In genomic region chr3:124886168-124887051, GRCh38 we compare ENCODE assay signal across 8 cellular contexts. TPM values are rescaled to one million over a fixed set of nuclear protein-coding genes. Genes with fewer than 3 reads are reported as not detected.
DNase-seq lines count a peak whose midpoint lies in the region; ATAC-seq and TF ChIP-seq lines count a peak whose summit lies in the region.

No MANE protein-coding gene starts in this region.

- H3K4me1 Mint-ChIP-seq in T-helper 1 cell treated with Interleukin-12 subunit alpha and Interleukin-12 subunit beta and Interleukin-4 antibody, amounts not matched to agents 30 μg/mL and 1 μg/mL, for 36 hours (ENCODE audit: low read depth), result peaks cover 3% of the 10 kb centered on the region

- H3K4me1 ChIP-seq in mammary epithelial cell (ENCODE audit: insufficient read depth, low read length), result peaks cover 69% of the 10 kb centered on the region

- H3K4me3 Mint-ChIP-seq in T-helper 1 cell treated with Interleukin-12 subunit alpha and Interleukin-12 subunit beta and Interleukin-4 antibody, amounts not matched to agents 30 μg/mL and 1 μg/mL, for 36 hours, result peak overlapping the region; percentile 45

- peak overlapping the region; percentile 74 for H3K9ac ChIP-seq in mammary epithelial cell (ENCODE audit: insufficient read depth, low read length)

- no peak for TF ChIP-seq CTCF in mammary epithelial cell (conservative IDR thresholded peaks at IDR 0.05 in 1 of 2, IDR thresholded peaks at IDR 0.05 in 1 of 2; ENCODE audit: extremely low read depth in 1 of 2, insufficient read depth in 1 of 2, low read depth in 1 of 2, low read length in 2 of 2)

- H3K36me3 ChIP-seq in mammary epithelial cell (ENCODE audit: insufficient read depth, low read length), result no peaks in the 10 kb centered on the region

- CTCF ChIA-PET in mammary epithelial cell (lab: Charles Lee; ENCODE audit: low non-redundant PET), result interaction anchor here (0.6 to 0.7 kb wide), 2 partner anchors 62 to 117 kb away, joined by 3 to 4 read pairs; no protein-coding TSS in a partner anchor

- no peaks in the 10 kb centered on the region for H3K9me3 Mint-ChIP-seq in T-helper 1 cell treated with Interleukin-12 subunit alpha and Interleukin-12 subunit beta and Interleukin-4 antibody, amounts not matched to agents 30 μg/mL and 1 μg/mL, for 36 hours

- H3K27me3 ChIP-seq in mammary epithelial cell (ENCODE audit: insufficient read depth, low read length), result no peaks in the 10 kb centered on the region

- H3K79me2 ChIP-seq in mammary epithelial cell (ENCODE audit: insufficient read depth, low read length), result peaks cover 48% of the 10 kb centered on the region

- ATAC-seq in Right ventricle myocardium inferior, result peak; percentile 42
- ATAC-seq in HG03039 (IDR thresholded peaks at IDR 0.05; ENCODE audit: unreplicated experiment), result peak; percentile 35

- dilution Hi-C loops in mammary epithelial cell (cut with HindIII; ENCODE audit: low sequenced_read_pairs), result no loop called here

- H3K27ac Mint-ChIP-seq in T-helper 1 cell treated with Interleukin-12 subunit alpha and Interleukin-12 subunit beta and Interleukin-4 antibody, amounts not matched to agents 30 μg/mL and 1 μg/mL, for 36 hours, result no peak overlapping the region

- peak overlapping the region; percentile 64 to 85 (median 80) for H3K4me3 ChIP-seq in mammary epithelial cell (replicated peaks in 1 of 3; ENCODE audit: insufficient read depth in 1 of 3, low read depth in 2 of 3, low read length in 3 of 3)

- WGBS in mammary epithelial cell (ENCODE audit: low coverage, missing lambda C conversion rate), result 4% methylated on average over 8 of the region's 85 CpGs

- no TSS peak for BruUV-seq in mammary epithelial cell (replicated peaks; lab: Mats Ljungman, UMichigan)

- in situ Hi-C loops in mammary epithelial cell (cut with MboI; ENCODE audit: low sequenced_read_pairs in 2 of 2), result no loop called here

- H3K36me3 Mint-ChIP-seq in T-helper 1 cell treated with Interleukin-12 subunit alpha and Interleukin-12 subunit beta and Interleukin-4 antibody, amounts not matched to agents 30 μg/mL and 1 μg/mL, for 36 hours (ENCODE audit: low read depth), result no peaks in the 10 kb centered on the region

- peak overlapping the region; percentile 75 for H2AFZ ChIP-seq in mammary epithelial cell (ENCODE audit: low read depth, low read length)

- intact Hi-C loops in Right ventricle myocardium inferior (cut with DNase I) (loop anchor here (2.0 to 5.0 kb wide), 2 partner anchors 49 to 114 kb away; no protein-coding TSS in a partner anchor), cardiac septum (cut with DNase I) (loop anchor here (5.0 kb wide), 3 partner anchors 74 to 114 kb away; no protein-coding TSS in a partner anchor), mammary epithelial cell (cut with micrococcal nuclease) (loop anchor here (1.0 to 5.0 kb wide), 2 partner anchors 7 to 124 kb away; no protein-coding TSS in a partner anchor)

- DNase-seq in Right ventricle myocardium inferior (ENCODE audit: missing footprints), result no peak
- DNase-seq in cardiac septum (ENCODE audit: low spot score), result no peak
- DNase-seq in mammary epithelial cell, result peak; percentile 57
- peak; percentile 76 for DNase-seq in kidney tubule cell (ENCODE audit: low spot score)
- peak; percentile 65 for DNase-seq in stimulated activated CD4-positive, alpha-beta T cell treated with anti-CD3 and anti-CD28 coated beads, Interleukin-15, amount 100 ng/mL, for 24 hours
- no peak for DNase-seq in NCI-H2107 treated with DMSO at 0.1 percent for 48 hours (lab: John Stamatoyannopoulos, UW; ENCODE audit: unreplicated experiment)

- H3K9me3 ChIP-seq in mammary epithelial cell (replicated peaks; ENCODE audit: insufficient read depth, low read length), result no peaks in the 10 kb centered on the region

- no peaks in the 10 kb centered on the region for H4K20me1 ChIP-seq in mammary epithelial cell (ENCODE audit: insufficient read depth, low read length)

- H3K27me3 Mint-ChIP-seq in T-helper 1 cell treated with Interleukin-12 subunit alpha and Interleukin-12 subunit beta and Interleukin-4 antibody, amounts not matched to agents 30 μg/mL and 1 μg/mL, for 36 hours (ENCODE audit: low read depth), result peaks cover 68% of the 10 kb centered on the region

- peak overlapping the region; percentile 48 for H3K27ac ChIP-seq in mammary epithelial cell (ENCODE audit: insufficient read depth, low read depth, low read length)

- peak overlapping the region; percentile 97 for H3K4me2 ChIP-seq in mammary epithelial cell (ENCODE audit: insufficient read depth, low read depth, low read length)

RNA-seq across cellular contexts. Expression of gene ITGB5, which starts 0.8 kb away (rescaled TPM):
- 109 TPM for total RNA-seq in Right ventricle myocardium inferior
- total RNA-seq in cardiac septum, result 180 TPM
- 100 to 1,000 TPM; 110 to 172 TPM for total RNA-seq in mammary epithelial cell
- polyA plus RNA-seq in mammary epithelial cell, result 206 TPM
- 641 TPM for polyA minus RNA-seq in mammary epithelial cell

RNA-seq across cellular contexts. Expression of gene MUC13, which starts 48.1 kb away (rescaled TPM):
- total RNA-seq in Right ventricle myocardium inferior, result not detected
- total RNA-seq in cardiac septum, result 0.13 TPM
- total RNA-seq in mammary epithelial cell, result not detected
- polyA plus RNA-seq in mammary epithelial cell, result not detected
- not detected for polyA minus RNA-seq in mammary epithelial cell

Comparison
In these comparisons a context has a peak if more than half of its experiments do, and no peak if none do; other contexts are left out.
1. DNase-seq: peak in mammary epithelial cell (single experiment), kidney tubule cell (single experiment) and stimulated activated CD4-positive, alpha-beta T cell treated with anti-CD3 and anti-CD28 coated beads, Interleukin-15, amount 100 ng/mL, for 24 hours (single experiment); none in Right ventricle myocardium inferior (single experiment), cardiac septum (single experiment) and NCI-H2107 treated with DMSO at 0.1 percent for 48 hours (single experiment).